ENCODE assay signal across 1 cellular context in genomic region chr5:75336625-75337336, GRCh38.
TF ChIP-seq lines count a peak whose summit lies in the region.

TSS of gene HMGCR (plus strand) at chr5:75337220. CDS start at chr5:75342606, 5,386 bp downstream.

TF ChIP-seq in HepG2, 621 proteins besides CTCF, POLR2A, EP300 and RAD21 (continued from another document and continues in another):
- TF ChIP-seq ARID5B (CRISPR knock-in tag; IDR thresholded peaks at IDR 0.05), result peak; percentile 60; the same call in 1 of the 2 replicates
- no peak for TF ChIP-seq ZNF558 (CRISPR knock-in tag; IDR thresholded peaks at IDR 0.05; ENCODE audit: borderline replicate concordance)
- peak; percentile 65; the same call in 1 of the 2 replicates for TF ChIP-seq ZNF891 (CRISPR knock-in tag; IDR thresholded peaks at IDR 0.05)
- TF ChIP-seq AFF4 (CRISPR knock-in tag; IDR thresholded peaks at IDR 0.05), result no peak
- peak; percentile 64; the same call in 1 of the 2 replicates for TF ChIP-seq NFKB2 (CRISPR knock-in tag; IDR thresholded peaks at IDR 0.05; ENCODE audit: borderline replicate concordance)
- TF ChIP-seq ZNF276 (CRISPR knock-in tag; IDR thresholded peaks at IDR 0.05; ENCODE audit: low read depth), result peak; percentile 62; the same call in 1 of the 2 replicates
- TF ChIP-seq CBX5 (CRISPR knock-in tag; IDR thresholded peaks at IDR 0.05; ENCODE audit: borderline replicate concordance), result peak; percentile 45; the same call in 1 of the 2 replicates
- TF ChIP-seq TAF15 (IDR thresholded peaks at IDR 0.05; ENCODE audit: low read depth, low read length, poor library complexity, severe bottlenecking), result no peak
- no peak for TF ChIP-seq FOXA1 (IDR thresholded peaks at IDR 0.05)
- TF ChIP-seq FOXA1 (CRISPR knock-in tag; IDR thresholded peaks at IDR 0.05), result peak; percentile 38; the same call in 1 of the 2 replicates
- TF ChIP-seq RBAK (CRISPR knock-in tag; IDR thresholded peaks at IDR 0.05), result no peak
- TF ChIP-seq SOX6 (IDR thresholded peaks at IDR 0.05), result no peak
- peak; percentile 58 for TF ChIP-seq SOX6 (CRISPR knock-in tag; IDR thresholded peaks at IDR 0.05)
- TF ChIP-seq FOXO1 (CRISPR knock-in tag; IDR thresholded peaks at IDR 0.05), result peak; percentile 32; the same call in 1 of the 2 replicates
- TF ChIP-seq FOXA3 (CRISPR knock-in tag; IDR thresholded peaks at IDR 0.05), result no peak; the same call in none of the 2 replicates
- TF ChIP-seq BCLAF1 (IDR thresholded peaks at IDR 0.05), result no peak
- TF ChIP-seq FOXC1 (CRISPR knock-in tag; IDR thresholded peaks at IDR 0.05; ENCODE audit: borderline replicate concordance), result no peak
- 0 out of 2 replicates have a peak, but pooled peaks have one; percentile 69 for TF ChIP-seq SNAPC2 (CRISPR knock-in tag; IDR thresholded peaks at IDR 0.05)
- TF ChIP-seq MEF2D (CRISPR knock-in tag; IDR thresholded peaks at IDR 0.05), result no peak
- TF ChIP-seq MEIS2 (CRISPR knock-in tag; IDR thresholded peaks at IDR 0.05), result peak; percentile 79; the same call in 1 of the 2 replicates
- TF ChIP-seq ZNF781 (CRISPR knock-in tag; IDR thresholded peaks at IDR 0.05; ENCODE audit: borderline replicate concordance, not compliant biosample characterization), result no peak
- TF ChIP-seq GRHL1 (CRISPR knock-in tag; conservative IDR thresholded peaks at IDR 0.05), result no peak
- TF ChIP-seq ZNF224 (CRISPR knock-in tag; IDR thresholded peaks at IDR 0.05), result no peak
- TF ChIP-seq ZNF577 (CRISPR knock-in tag; IDR thresholded peaks at IDR 0.05; ENCODE audit: borderline replicate concordance, low read depth), result no peak
- TF ChIP-seq BCL6 (CRISPR knock-in tag; IDR thresholded peaks at IDR 0.05), result peak; percentile 59
- no peak for TF ChIP-seq ZUFSP (CRISPR knock-in tag; IDR thresholded peaks at IDR 0.05; ENCODE audit: borderline replicate concordance)
- TF ChIP-seq PITX1 (CRISPR knock-in tag; IDR thresholded peaks at IDR 0.05), result peak; percentile 43; the same call in 1 of the 2 replicates
- TF ChIP-seq ZNF639 (CRISPR knock-in tag; conservative IDR thresholded peaks at IDR 0.05), result no peak
- no peak; the same call in 1 of the 2 replicates for TF ChIP-seq ZNF83 (CRISPR knock-in tag; IDR thresholded peaks at IDR 0.05; ENCODE audit: borderline replicate concordance)
- peak; percentile 56; the same call in 1 of the 2 replicates for TF ChIP-seq TFE3 (CRISPR knock-in tag; IDR thresholded peaks at IDR 0.05)
- TF ChIP-seq ZBTB44 (CRISPR knock-in tag; IDR thresholded peaks at IDR 0.05), result no peak
- TF ChIP-seq ZFX (CRISPR knock-in tag; IDR thresholded peaks at IDR 0.05; ENCODE audit: low read depth), result peak; percentile 64
- no peak for TF ChIP-seq ZNF382 (CRISPR knock-in tag; IDR thresholded peaks at IDR 0.05; ENCODE audit: borderline replicate concordance)
- peak; percentile 93; the same call in 1 of the 2 replicates for TF ChIP-seq ZNF691 (CRISPR knock-in tag; IDR thresholded peaks at IDR 0.05; ENCODE audit: borderline replicate concordance, low read depth)
- TF ChIP-seq ZNF883 (CRISPR knock-in tag; IDR thresholded peaks at IDR 0.05; ENCODE audit: not compliant biosample characterization), result no peak
- peak; percentile 65 for TF ChIP-seq TGIF2 (CRISPR knock-in tag; IDR thresholded peaks at IDR 0.05)
